Comparison of ENCODE assay signal across 9 cellular contexts in the genomic region with DNA sequence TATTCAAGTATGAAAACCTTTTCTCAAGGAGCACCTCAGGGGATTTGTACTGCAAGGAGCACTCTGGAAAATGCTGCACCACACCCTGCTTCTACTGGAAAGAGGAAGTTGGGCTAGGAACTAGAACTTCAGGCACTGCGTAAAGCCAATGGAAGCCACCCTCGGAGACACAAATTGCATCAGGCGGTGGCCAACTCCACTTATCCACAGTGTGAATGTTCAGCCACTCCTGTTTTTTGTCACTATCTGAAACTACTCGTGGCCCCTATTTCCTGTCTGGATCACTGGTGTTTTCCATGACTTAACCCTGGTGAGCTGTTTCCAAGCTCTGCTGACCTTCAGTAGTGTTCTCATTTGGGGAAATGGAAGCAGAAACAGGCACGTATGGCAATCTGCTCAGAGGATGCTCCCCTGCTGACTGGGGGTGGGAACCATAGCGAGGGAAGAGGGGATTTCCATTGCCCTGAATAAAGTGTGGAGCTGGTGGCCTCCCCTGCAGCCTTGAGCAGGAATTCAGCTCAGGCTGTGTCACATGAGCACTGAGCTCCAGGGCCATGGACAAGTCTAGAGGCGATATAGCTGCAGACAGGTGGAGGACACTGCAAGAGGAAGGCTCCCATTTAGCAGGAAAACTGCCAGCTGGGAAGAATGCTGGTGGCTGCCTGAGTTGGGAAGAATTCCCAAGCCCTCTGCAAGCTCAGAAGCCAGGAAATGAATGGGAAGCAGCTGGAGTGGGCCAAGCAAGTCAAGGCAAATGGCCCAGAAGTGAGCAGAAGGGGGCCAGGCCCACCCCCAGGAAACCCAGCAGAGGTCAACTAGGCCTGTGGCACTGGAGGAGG. TPM values are rescaled to one million over a fixed set of nuclear protein-coding genes. Genes with fewer than 3 reads are reported as not detected.
DNase-seq lines count a peak whose midpoint lies in the region; ATAC-seq and TF ChIP-seq lines count a peak whose summit lies in the region.
"Had no signal": no experiment of that assay in that cellular context is flagged by ENCODE, and none has a peak within 500 bp of the region (broad histone marks: within the 10 kb centered on the region; RNA-seq: fewer than 3 reads in every experiment).

No MANE protein-coding gene starts in this region.

- H3K4me3 Mint-ChIP-seq in HFFc6 = no peak overlapping the region; the same call in 1 of the 2 replicates
- no peak overlapping the region for H3K4me3 Mint-ChIP-seq in activated T-cell treated with anti-CD3 and anti-CD28 coated beads, Interleukin-2, amount 50 U/mL, for 4 hours
- H3K4me3 Mint-ChIP-seq: stimulated activated effector memory CD8-positive, alpha-beta T cell treated with anti-CD3 and anti-CD28 coated beads, Interleukin-12 subunit alpha, Interleukin-12 subunit beta, amount 100 ng/mL, for 72 hours had no signal

- no peak for TF ChIP-seq CTCF in HFFc6 (IDR thresholded peaks at IDR 0.05)

- no peaks in the 10 kb centered on the region for H3K27me3 Mint-ChIP-seq in HFFc6 (ENCODE audit: insufficient read depth)
- no peaks in the 10 kb centered on the region for H3K27me3 Mint-ChIP-seq in activated T-cell treated with anti-CD3 and anti-CD28 coated beads, Interleukin-2, amount 50 U/mL, for 4 hours (ENCODE audit: low read depth)

- H3K36me3 Mint-ChIP-seq in HFFc6 (ENCODE audit: low read depth) = no peaks in the 10 kb centered on the region
- no peaks in the 10 kb centered on the region for H3K36me3 Mint-ChIP-seq in activated T-cell treated with anti-CD3 and anti-CD28 coated beads, Interleukin-2, amount 50 U/mL, for 4 hours (ENCODE audit: insufficient read depth)
- H3K36me3 Mint-ChIP-seq: stimulated activated effector memory CD8-positive, alpha-beta T cell treated with anti-CD3 and anti-CD28 coated beads, Interleukin-12 subunit alpha, Interleukin-12 subunit beta, amount 100 ng/mL, for 72 hours had no signal

- peaks cover 71% of the 10 kb centered on the region for H3K4me1 Mint-ChIP-seq in HFFc6 (ENCODE audit: low read depth)
- H3K4me1 Mint-ChIP-seq in activated T-cell treated with anti-CD3 and anti-CD28 coated beads, Interleukin-2, amount 50 U/mL, for 4 hours (ENCODE audit: low read depth) = peaks cover 15% of the 10 kb centered on the region

- H3K9me3 Mint-ChIP-seq in HFFc6 = no peaks in the 10 kb centered on the region
- no peaks in the 10 kb centered on the region for H3K9me3 Mint-ChIP-seq in activated T-cell treated with anti-CD3 and anti-CD28 coated beads, Interleukin-2, amount 50 U/mL, for 4 hours
- H3K9me3 Mint-ChIP-seq: stimulated activated effector memory CD8-positive, alpha-beta T cell treated with anti-CD3 and anti-CD28 coated beads, Interleukin-12 subunit alpha, Interleukin-12 subunit beta, amount 100 ng/mL, for 72 hours had no signal

- DNase-seq in HFFc6 = no peak
- peak; percentile 88 for DNase-seq in SIG-M5 treated with dmso at 0.1 percent for 504 hours (lab: John Stamatoyannopoulos, UW; ENCODE audit: unreplicated experiment)
- DNase-seq in Right ventricle myocardium superior = peak; percentile 61
- peak; percentile 87 for DNase-seq in posterior vena cava (ENCODE audit: low spot score)
- DNase-seq in activated T-cell treated with anti-CD3 and anti-CD28 coated beads, Interleukin-2, amount 50 U/mL, for 4 hours = no peak
- no peak for DNase-seq in HuH-7.5 (ENCODE audit: low spot score)
- DNase-seq in germinal center (ENCODE audit: low spot score) = no peak

- intact Hi-C loops in Right ventricle myocardium superior (cut with DNase I) = no loop called here
- intact Hi-C loops in posterior vena cava (cut with DNase I) = no loop called here

- ATAC-seq in Right ventricle myocardium superior (ENCODE audit: poor library complexity) = peak; percentile 87
- ATAC-seq in activated T-cell treated with anti-CD3 and anti-CD28 coated beads, Interleukin-2, amount 50 U/mL, for 4 hours = no peak
- no peak for ATAC-seq in HG02610 (IDR thresholded peaks at IDR 0.05; ENCODE audit: unreplicated experiment)

- peak overlapping the region; percentile 66 for H3K27ac Mint-ChIP-seq in HFFc6
- H3K27ac Mint-ChIP-seq: stimulated activated effector memory CD8-positive, alpha-beta T cell treated with anti-CD3 and anti-CD28 coated beads, Interleukin-12 subunit alpha, Interleukin-12 subunit beta, amount 100 ng/mL, for 72 hours had no signal

RNA-seq across cellular contexts. Expression of gene RAP1B, which starts 50.5 kb away (rescaled TPM):
- total RNA-seq in HFFc6 (2021; fragmentation: NEBNext Ultra II Directional; extraction: Animal tissue kit (Norgen Biotek cat#: 25700)) = 100 to 1,000 TPM; 179 to 221 (median 213) TPM
- 45.9 TPM for total RNA-seq in Right ventricle myocardium superior
- total RNA-seq in posterior vena cava = 100 to 1,000 TPM; 167 to 192 TPM
- total RNA-seq in activated T-cell treated with anti-CD3 and anti-CD28 coated beads, Interleukin-2, amount 50 U/mL, for 4 hours = 100 to 1,000 TPM; 172 to 213 (median 188) TPM

Comparison
In these comparisons a context has a peak if more than half of its experiments do, and no peak if none do; other contexts are left out.
1. DNase-seq: peak in SIG-M5 treated with dmso at 0.1 percent for 504 hours (single experiment), Right ventricle myocardium superior (single experiment) and posterior vena cava (single experiment); none in HFFc6 (single experiment), activated T-cell treated with anti-CD3 and anti-CD28 coated beads, Interleukin-2, amount 50 U/mL, for 4 hours (single experiment), HuH-7.5 (single experiment) and germinal center (single experiment).